ENCODE assay signal across 8 cellular contexts in the genomic region with DNA sequence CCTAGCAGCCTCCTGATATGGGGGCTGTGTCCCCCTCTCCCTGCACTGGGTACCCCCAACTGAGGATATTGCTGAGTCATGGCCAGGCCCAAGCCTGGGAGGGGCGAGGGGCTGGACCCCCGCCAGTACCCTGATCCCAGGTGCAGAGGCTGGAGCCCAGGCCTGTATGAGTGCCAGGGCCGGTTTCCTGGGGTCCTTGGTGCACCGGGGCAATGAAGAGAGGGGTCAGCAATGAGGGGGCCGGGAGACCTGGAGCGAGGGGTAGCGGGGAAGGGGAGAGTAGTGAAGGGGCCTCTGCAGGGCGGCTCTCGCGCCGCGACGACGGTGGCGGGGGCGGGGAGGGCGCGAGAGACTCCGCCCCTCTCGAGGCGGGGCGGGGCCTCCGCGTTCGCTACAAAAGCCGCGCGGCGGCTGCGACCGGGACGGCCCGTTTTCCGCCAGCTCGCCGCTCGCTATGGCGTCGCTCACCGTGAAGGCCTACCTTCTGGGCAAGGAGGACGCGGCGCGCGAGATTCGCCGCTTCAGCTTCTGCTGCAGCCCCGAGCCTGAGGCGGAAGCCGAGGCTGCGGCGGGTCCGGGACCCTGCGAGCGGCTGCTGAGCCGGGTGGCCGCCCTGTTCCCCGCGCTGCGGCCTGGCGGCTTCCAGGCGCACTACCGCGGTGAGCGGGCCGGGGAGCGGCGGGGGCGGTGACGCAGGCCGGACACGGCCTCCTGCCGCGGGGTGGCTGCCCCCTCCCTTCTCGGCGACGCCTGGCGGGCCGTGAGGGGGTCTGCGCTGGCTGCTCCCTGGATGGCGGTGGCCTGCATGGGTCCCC. TPM values are rescaled to one million over a fixed set of nuclear protein-coding genes. Genes with fewer than 3 reads are reported as not detected.
DNase-seq lines count a peak whose midpoint lies in the region; ATAC-seq and TF ChIP-seq lines count a peak whose summit lies in the region.

A gene (plus strand): TSS at position 423 of the 815 bp plus-strand sequence. CDS start 32 bp downstream, at position 455.

- H3K23ac ChIP-seq in trophoblast cell (ENCODE audit: low read length) = no peak within 1 kb of the TSS

- peak within 1 kb of the TSS; percentile 95 for H3K4me3 ChIP-seq in trophoblast cell (ENCODE audit: low read depth, low read length)
- H3K4me3 ChIP-seq in transverse colon = peak within 1 kb of the TSS; percentile 82 to 99 (median 95)

- H3K27me3 ChIP-seq in trophoblast cell (ENCODE audit: insufficient read depth, low read length) (no peaks in the 10 kb centered on the region), transverse colon (no peaks in the 10 kb centered on the region)

- peaks cover 30% of the 10 kb centered on the region for H3K79me2 ChIP-seq in trophoblast cell (ENCODE audit: control insufficient read depth, insufficient read depth, low read length, poor library complexity)

- in situ Hi-C loops in transverse colon (cut with MboI; ENCODE audit: low pct_ligation_motif_present in 1 of 4, low pct_unique_long_range_greater_than_20kb in 1 of 4, low sequenced_read_pairs in 3 of 4) = no loop called here

- peak within 1 kb of the TSS; percentile 97 for H4K91ac ChIP-seq in trophoblast cell (ENCODE audit: low read depth, low read length)

- H3K18ac ChIP-seq in trophoblast cell (ENCODE audit: low read length) = peak within 1 kb of the TSS; percentile 92

- H2AK5ac ChIP-seq in trophoblast cell (ENCODE audit: low read length) = peak within 1 kb of the TSS; percentile 99

- H2BK12ac ChIP-seq in trophoblast cell (ENCODE audit: low read length) = peak within 1 kb of the TSS; percentile 95

- H3K14ac ChIP-seq in trophoblast cell (ENCODE audit: low read length) = peak within 1 kb of the TSS; percentile 86

- peak; percentile 99 for TF ChIP-seq POLR2A in transverse colon (IDR thresholded peaks at IDR 0.05)

- peak within 1 kb of the TSS; percentile 74 for H3K4me2 ChIP-seq in trophoblast cell (ENCODE audit: low read length)

- peak within 1 kb of the TSS; percentile 92 for H2BK5ac ChIP-seq in trophoblast cell (ENCODE audit: low read depth, low read length, poor library complexity)

- peak within 1 kb of the TSS; percentile 82 for H4K8ac ChIP-seq in trophoblast cell (ENCODE audit: low read depth, low read length)

- ATAC-seq in GM21786 (IDR thresholded peaks at IDR 0.05; ENCODE audit: unreplicated experiment) = peak; percentile 26

- intact Hi-C loops in cardiac septum (cut with DNase I) (loop anchor here (1.0 kb wide), 1 partner anchor 14 kb away; a partner anchor contains a TSS), transverse colon (cut with DNase I; ENCODE audit: low total_unique reads) (loop anchor here (2.0 kb wide), 1 partner anchor 14 kb away; a partner anchor contains a TSS)

- H3K9me3 ChIP-seq in trophoblast cell (ENCODE audit: insufficient read depth, low read depth, low read length) = no peaks in the 10 kb centered on the region
- H3K9me3 ChIP-seq in transverse colon = no peaks in the 10 kb centered on the region

- peak within 1 kb of the TSS; percentile 96 for H3K4ac ChIP-seq in trophoblast cell (ENCODE audit: low read depth, low read length)

- H3K79me1 ChIP-seq in trophoblast cell (ENCODE audit: low read length) = peaks cover 41% of the 10 kb centered on the region

- no peak for TF ChIP-seq EP300 in transverse colon (IDR thresholded peaks at IDR 0.05; ENCODE audit: low read depth)

- peak within 1 kb of the TSS; percentile 87 for H3K9ac ChIP-seq in trophoblast cell (ENCODE audit: low read length)

- H3K27ac ChIP-seq in adipose tissue (ENCODE audit: low read depth, low read length) (peak within 1 kb of the TSS; percentile 82), trophoblast cell (ENCODE audit: low read depth, low read length) (peak within 1 kb of the TSS; percentile 94), transverse colon (peak within 1 kb of the TSS; percentile 99 to 100 (median 100))

- TF ChIP-seq CTCF in transverse colon (IDR thresholded peaks at IDR 0.05) = peak in 2 of 5 experiments; percentile 9 to 32

- peak within 1 kb of the TSS; percentile 83 for H4K12ac ChIP-seq in trophoblast cell (ENCODE audit: low read depth, low read length)

- peak within 1 kb of the TSS; percentile 46 for H2AFZ ChIP-seq in trophoblast cell (ENCODE audit: insufficient read depth, low read length, poor library complexity)

- H2BK120ac ChIP-seq in trophoblast cell (ENCODE audit: insufficient read depth, low read length, poor library complexity) = peak within 1 kb of the TSS; percentile 95

- WGBS in adipose tissue, 3 donors = 1% methylated on average over 41 to 76 of the region's 81 CpGs
- WGBS in trophoblast cell (ENCODE audit: extremely low coverage, insufficient coverage, insufficient read length) = no CpG with 5 or more reads among the region's 81 CpGs
- WGBS in transverse colon (ENCODE audit: low coverage in 1 of 2), 2 donors = 1% methylated on average over 62 of the region's 81 CpGs; no CpG with 5 or more reads in 1 of the 2 donors

- H3K4me1 ChIP-seq in trophoblast cell (ENCODE audit: control insufficient read depth in 1 of 2, insufficient read depth in 2 of 2, low read length in 2 of 2) (peaks cover 33 to 40% of the 10 kb centered on the region in 2 experiments), transverse colon (peaks cover 50 to 80% (median 78%) of the 10 kb centered on the region in 4 donors)

- H3K36me3 ChIP-seq in trophoblast cell (ENCODE audit: control insufficient read depth in 1 of 2, insufficient read depth in 2 of 2, low read length in 2 of 2) (peaks cover 35 to 39% of the 10 kb centered on the region in 2 experiments), transverse colon (peaks cover 0 to 23% (median 8%) of the 10 kb centered on the region in 4 donors)

- DNase-seq in GF-D8 (lab: John Stamatoyannopoulos, UW) (peak; percentile 21), Kasumi-1 (lab: John Stamatoyannopoulos, UW) (peak; percentile 45), SW480 (ENCODE audit: low spot score) (peak; percentile 68), cardiac septum (ENCODE audit: low spot score) (peak; percentile 94), trophoblast cell (peak; percentile 58 to 85), transverse colon (peak; percentile 88)

RNA-seq across cellular contexts. Expression of the gene that starts here (rescaled TPM):
- polyA plus RNA-seq in adipose tissue = 100 to 1,000 TPM; 149 to 259 (median 177) TPM
- 372 TPM for total RNA-seq in cardiac septum
- polyA plus RNA-seq in trophoblast cell (2013) = 253 and 279 TPM in 2 replicates
- total RNA-seq in transverse colon = 100 to 1,000 TPM; 250 to 620 (median 432) TPM

Comparison
In these comparisons a context has a peak if more than half of its experiments do, and no peak if none do; other contexts are left out.
1. Peak in every context shown above with its lines: DNase-seq, ATAC-seq, H3K4me3 ChIP-seq and H3K27ac ChIP-seq.
2. DNase-seq: peak in every context shown above with its lines; median percentile 94 in cardiac septum; 88 in transverse colon; 72 in trophoblast cell; 68 in SW480; 45 in Kasumi-1; 21 in GF-D8.